In the genomic region with DNA sequence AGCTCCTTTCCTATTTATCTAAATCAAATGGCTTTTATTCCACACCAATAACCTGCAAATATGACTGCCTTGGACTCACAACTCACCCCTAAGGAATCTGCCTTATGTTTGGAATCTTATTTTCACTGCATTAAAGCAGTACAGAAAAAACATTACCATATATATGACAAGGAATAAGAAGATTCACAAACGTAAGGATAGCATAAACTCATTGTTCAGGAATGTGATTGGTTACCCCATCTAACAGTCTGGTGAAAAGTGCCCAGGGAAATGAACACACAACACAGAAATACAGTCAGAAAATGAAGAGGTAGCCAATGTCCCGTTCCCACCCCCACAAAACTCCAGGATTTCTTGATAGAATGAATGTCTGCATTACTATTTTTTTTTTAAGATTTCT, we compare ENCODE assay signal across 9 cellular contexts. TPM values are rescaled to one million over a fixed set of nuclear protein-coding genes. Genes with fewer than 3 reads are reported as not detected.
DNase-seq lines count a peak whose midpoint lies in the region; ATAC-seq and TF ChIP-seq lines count a peak whose summit lies in the region.
"Had no signal": no experiment of that assay in that cellular context is flagged by ENCODE, and none has a peak within 500 bp of the region (broad histone marks: within the 10 kb centered on the region; RNA-seq: fewer than 3 reads in every experiment).

No MANE protein-coding gene starts in this region.

- peak overlapping the region in 2 of 5 donors; percentile 55 to 86 for H3K4me3 ChIP-seq in subcutaneous abdominal adipose tissue (ENCODE audit: low read depth in 1 of 5, low read length in 5 of 5)
- no peak overlapping the region for H3K4me3 ChIP-seq in ovary

- H3K27me3 ChIP-seq in subcutaneous abdominal adipose tissue (ENCODE audit: control insufficient read depth in 5 of 5, insufficient read depth in 4 of 5, low read length in 5 of 5) (no peaks in the 10 kb centered on the region), ovary (no peaks in the 10 kb centered on the region)
- H3K27me3 ChIP-seq: stomach had no signal

- H3K4me1 ChIP-seq in subcutaneous abdominal adipose tissue (ENCODE audit: control insufficient read depth in 5 of 5, insufficient read depth in 5 of 5, low read length in 5 of 5) (peaks cover 0 to 45% (median 39%) of the 10 kb centered on the region in 5 donors), ovary (ENCODE audit: insufficient read depth) (peaks cover 6% of the 10 kb centered on the region)

- H3K4me1 Mint-ChIP-seq in activated naive CD4-positive, alpha-beta T cell treated with anti-CD3 and anti-CD28 coated beads for 36 hours (ENCODE audit: low read depth): peaks cover 49% of the 10 kb centered on the region
- peaks cover 56% of the 10 kb centered on the region for H3K4me1 Mint-ChIP-seq in activated B cell treated with CpG ODN at 0.5 μM for 24 hours

- no peak for DNase-seq in activated naive CD4-positive, alpha-beta T cell treated with anti-CD3 and anti-CD28 coated beads for 36 hours
- DNase-seq in activated naive CD4-positive, alpha-beta T cell treated with Interleukin-2 at 50 U/mL for 16 hours: no peak
- DNase-seq in activated B cell treated with CpG ODN at 0.5 μM for 24 hours (no peak), fibroblast of the conjunctiva (ENCODE audit: low read depth) (peak; percentile 4), ovary (no peak)
- DNase-seq: stomach had no signal

- no peaks in the 10 kb centered on the region for H3K9me3 Mint-ChIP-seq in activated naive CD4-positive, alpha-beta T cell treated with anti-CD3 and anti-CD28 coated beads for 36 hours
- H3K9me3 Mint-ChIP-seq in activated B cell treated with CpG ODN at 0.5 μM for 24 hours: no peaks in the 10 kb centered on the region

- TF ChIP-seq CTCF in activated B cell treated with CpG ODN at 0.5 μM for 24 hours (IDR thresholded peaks at IDR 0.05) (no peak), ovary (IDR thresholded peaks at IDR 0.05) (no peak)

- H3K9me3 ChIP-seq in subcutaneous abdominal adipose tissue (ENCODE audit: control insufficient read depth in 5 of 5, low read length in 5 of 5) (no peaks in the 10 kb centered on the region), ovary (no peaks in the 10 kb centered on the region)
- H3K9me3 ChIP-seq: stomach had no signal

- H3K4me3 Mint-ChIP-seq in activated naive CD4-positive, alpha-beta T cell treated with anti-CD3 and anti-CD28 coated beads for 36 hours: peak overlapping the region; percentile 15
- peak overlapping the region; percentile 54 for H3K4me3 Mint-ChIP-seq in activated B cell treated with CpG ODN at 0.5 μM for 24 hours

- 20 to 23% (median 23%) methylated on average over 2 of the region's 2 CpGs for WGBS in ovary, 3 donors

- intact Hi-C loops in activated naive CD4-positive, alpha-beta T cell treated with anti-CD3 and anti-CD28 coated beads for 36 hours (cut with micrococcal nuclease): loop anchor here (10.0 kb wide), 1 partner anchor 1279 kb away; a partner anchor contains a TSS
- intact Hi-C loops in activated B cell treated with CpG ODN at 0.5 μM for 24 hours (cut with micrococcal nuclease) (loop anchor here (2.0 to 10.0 kb wide), 4 partner anchors 15 to 1331 kb away; a partner anchor contains a TSS), ovary (cut with DNase I) (no loop called here)

- peaks cover 5% of the 10 kb centered on the region for H3K36me3 Mint-ChIP-seq in activated naive CD4-positive, alpha-beta T cell treated with anti-CD3 and anti-CD28 coated beads for 36 hours (ENCODE audit: low read depth)
- H3K36me3 Mint-ChIP-seq in activated B cell treated with CpG ODN at 0.5 μM for 24 hours (ENCODE audit: low read depth): peaks cover 19% of the 10 kb centered on the region

- H3K27me3 Mint-ChIP-seq in activated naive CD4-positive, alpha-beta T cell treated with anti-CD3 and anti-CD28 coated beads for 36 hours (ENCODE audit: low read depth): no peaks in the 10 kb centered on the region
- no peaks in the 10 kb centered on the region for H3K27me3 Mint-ChIP-seq in activated B cell treated with CpG ODN at 0.5 μM for 24 hours

- CTCF ChIA-PET in activated naive CD4-positive, alpha-beta T cell treated with anti-CD3 and anti-CD28 coated beads for 36 hours (lab: Charles Lee): interaction anchor here (0.8 kb wide), 1 partner anchor 116 kb away, joined by 3 read pairs; no protein-coding TSS in a partner anchor
- CTCF ChIA-PET in activated B cell treated with CpG ODN at 0.5 μM for 24 hours (lab: Charles Lee): interaction anchor here (1.2 kb wide), 1 partner anchor 36 kb away, joined by 3 read pairs; no protein-coding TSS in a partner anchor

- H3K36me3 ChIP-seq in subcutaneous abdominal adipose tissue (ENCODE audit: control insufficient read depth in 5 of 5, insufficient read depth in 5 of 5, low read length in 5 of 5): peaks cover 0 to 4% (median under 1%) of the 10 kb centered on the region in 5 donors
- H3K36me3 ChIP-seq in ovary: no peaks in the 10 kb centered on the region

- no peak for TF ChIP-seq EP300 in ovary (IDR thresholded peaks at IDR 0.05)

- ATAC-seq in activated B cell treated with CpG ODN at 0.5 μM for 24 hours (ENCODE audit: low read depth): no peak
- no peak for ATAC-seq in HG03039 (IDR thresholded peaks at IDR 0.05; ENCODE audit: unreplicated experiment)
- ATAC-seq in GM18909 (IDR thresholded peaks at IDR 0.05; ENCODE audit: poor library complexity, unreplicated experiment): no peak

- H3K27ac Mint-ChIP-seq in activated naive CD4-positive, alpha-beta T cell treated with anti-CD3 and anti-CD28 coated beads for 36 hours: no peak overlapping the region
- peak overlapping the region; percentile 53 for H3K27ac Mint-ChIP-seq in activated B cell treated with CpG ODN at 0.5 μM for 24 hours

- POLR2A ChIA-PET in activated B cell treated with CpG ODN at 0.5 μM for 24 hours (lab: Charles Lee): interaction anchor here (0.6 to 1.0 kb wide), 2 partner anchors 24 to 1741 kb away, joined by 3 to 7 read pairs; no protein-coding TSS in a partner anchor

- H3K27ac ChIP-seq in subcutaneous abdominal adipose tissue (ENCODE audit: low read depth, low read length) (peak overlapping the region; percentile 100), ovary (no peak overlapping the region)

- H3K9ac ChIP-seq in subcutaneous abdominal adipose tissue (ENCODE audit: low read length in 5 of 5): peak overlapping the region in 3 of 5 donors; percentile 46 to 60 (median 47)

- TF ChIP-seq POLR2A in ovary (IDR thresholded peaks at IDR 0.05): no peak

RNA-seq across cellular contexts. Expression of a gene that starts 2.0 kb away (rescaled TPM):
- total RNA-seq in activated naive CD4-positive, alpha-beta T cell treated with anti-CD3 and anti-CD28 coated beads for 36 hours: 10 to 100 TPM; 34.9 to 35.8 TPM
- total RNA-seq in activated B cell treated with CpG ODN at 0.5 μM for 24 hours: 41.4 and 43.3 TPM in 2 replicates
- total RNA-seq in ovary: 10 to 100 TPM; 36.8 to 59.9 (median 55.0) TPM
- 10 to 100 TPM; 31.2 to 78.2 TPM for polyA plus RNA-seq in ovary

Comparison
In these comparisons a context has a peak if more than half of its experiments do, and no peak if none do; other contexts are left out.
1. intact Hi-C loops: an anchor here in activated naive CD4-positive, alpha-beta T cell treated with anti-CD3 and anti-CD28 coated beads for 36 hours (10.0 kb wide) and activated B cell treated with CpG ODN at 0.5 μM for 24 hours (2.0 to 10.0 kb wide); none called in ovary.